ENCODE assay signal across 8 cellular contexts in genomic region chr1:9721606-9722377, GRCh38.
A peak's percentile ranks its signal among the peaks of the same experiment; 100 is the strongest.
DNase-seq lines count a peak whose midpoint lies in the region; ATAC-seq and TF ChIP-seq lines count a peak whose summit lies in the region.

No MANE protein-coding gene starts in this region.

- no peaks in the 10 kb centered on the region for H3K9me3 ChIP-seq in hepatocyte (ENCODE audit: low read depth)

- H3K4me3 ChIP-seq in hepatocyte: no peak overlapping the region

- peaks cover 76% of the 10 kb centered on the region for H3K36me3 Mint-ChIP-seq in activated naive CD4-positive, alpha-beta T cell treated with anti-CD3 and anti-CD28 coated beads, Interleukin-2, amount 10 ng/mL, durations not matched to agents 7 days and 5 days

- no peak overlapping the region for H2AFZ ChIP-seq in hepatocyte

- no peaks in the 10 kb centered on the region for H3K27me3 ChIP-seq in hepatocyte

- H3K27me3 Mint-ChIP-seq in activated naive CD4-positive, alpha-beta T cell treated with anti-CD3 and anti-CD28 coated beads, Interleukin-2, amount 10 ng/mL, durations not matched to agents 7 days and 5 days: peaks cover 6% of the 10 kb centered on the region

- peaks cover 83% of the 10 kb centered on the region for H3K4me1 Mint-ChIP-seq in activated naive CD4-positive, alpha-beta T cell treated with anti-CD3 and anti-CD28 coated beads, Interleukin-2, amount 10 ng/mL, durations not matched to agents 7 days and 5 days

- H3K79me2 ChIP-seq in hepatocyte: no peaks in the 10 kb centered on the region

- in situ Hi-C loops in SK-MEL-5 (cut with HindIII; ENCODE audit: low pct_unique_long_range_greater_than_20kb, low sequenced_read_pairs): no loop called here

- H3K4me2 ChIP-seq in hepatocyte: no peak overlapping the region

- DNase-seq in NCI-H2196 (lab: John Stamatoyannopoulos, UW; ENCODE audit: unreplicated experiment) (peak; percentile 33), NCI-H2196 treated with DMSO at 0.1 percent for 48 hours (lab: John Stamatoyannopoulos, UW; ENCODE audit: unreplicated experiment) (no peak), SK-MEL-5 (ENCODE audit: low read depth, low spot score) (peak; percentile 48), hepatocyte (ENCODE audit: low spot score) (peak; percentile 32)
- DNase-seq in activated naive CD4-positive, alpha-beta T cell treated with anti-CD3 and anti-CD28 coated beads, Interleukin-2, amount 10 ng/mL, durations not matched to agents 7 days and 5 days: peak; percentile 82
- peak; percentile 62 to 77 (median 64) for DNase-seq in stimulated activated CD4-positive, alpha-beta T cell treated with anti-CD3 and anti-CD28 coated beads, TNF-alpha, amount 100 ng/mL, for 24 hours (ENCODE audit: low read depth in 3 of 3)

- H3K4me1 ChIP-seq in hepatocyte (ENCODE audit: insufficient read depth): no peaks in the 10 kb centered on the region

- no peak overlapping the region for H3K27ac ChIP-seq in hepatocyte

- ATAC-seq in HG02852 (IDR thresholded peaks at IDR 0.05; ENCODE audit: unreplicated experiment) (no peak), GM21529 (IDR thresholded peaks at IDR 0.05; ENCODE audit: unreplicated experiment) (no peak)

- no peak overlapping the region for H3K4me3 Mint-ChIP-seq in activated naive CD4-positive, alpha-beta T cell treated with anti-CD3 and anti-CD28 coated beads, Interleukin-2, amount 10 ng/mL, durations not matched to agents 7 days and 5 days

- H3K27ac Mint-ChIP-seq in activated naive CD4-positive, alpha-beta T cell treated with anti-CD3 and anti-CD28 coated beads, Interleukin-2, amount 10 ng/mL, durations not matched to agents 7 days and 5 days: peak overlapping the region; percentile 58

- H3K9me3 Mint-ChIP-seq in activated naive CD4-positive, alpha-beta T cell treated with anti-CD3 and anti-CD28 coated beads, Interleukin-2, amount 10 ng/mL, durations not matched to agents 7 days and 5 days: no peaks in the 10 kb centered on the region

- CTCF ChIA-PET in activated naive CD4-positive, alpha-beta T cell treated with anti-CD3 and anti-CD28 coated beads, Interleukin-2, amount 10 ng/mL, durations not matched to agents 7 days and 5 days (lab: Charles Lee): interaction anchor here (0.6 to 2.4 kb wide), 9 partner anchors 10 to 144 kb away, joined by 3 to 17 read pairs (median 4); no protein-coding TSS in a partner anchor

- no peaks in the 10 kb centered on the region for H3K9me2 ChIP-seq in hepatocyte (replicated peaks; ENCODE audit: insufficient read depth)

- TF ChIP-seq CTCF in hepatocyte (IDR thresholded peaks at IDR 0.05; ENCODE audit: poor library complexity): peak; percentile 37

- H4K20me1 ChIP-seq in hepatocyte (ENCODE audit: insufficient read depth, poor library complexity, severe bottlenecking): no peaks in the 10 kb centered on the region

- 71% methylated on average over 27 of the region's 29 CpGs for WGBS in hepatocyte (ENCODE audit: low lambda C conversion rate, missing lambda C conversion rate)

- no peaks in the 10 kb centered on the region for H3K36me3 ChIP-seq in hepatocyte (replicated peaks; ENCODE audit: insufficient read depth, low read depth)
